Comparison of ENCODE assay signal across 1 cellular context in the genomic region with DNA sequence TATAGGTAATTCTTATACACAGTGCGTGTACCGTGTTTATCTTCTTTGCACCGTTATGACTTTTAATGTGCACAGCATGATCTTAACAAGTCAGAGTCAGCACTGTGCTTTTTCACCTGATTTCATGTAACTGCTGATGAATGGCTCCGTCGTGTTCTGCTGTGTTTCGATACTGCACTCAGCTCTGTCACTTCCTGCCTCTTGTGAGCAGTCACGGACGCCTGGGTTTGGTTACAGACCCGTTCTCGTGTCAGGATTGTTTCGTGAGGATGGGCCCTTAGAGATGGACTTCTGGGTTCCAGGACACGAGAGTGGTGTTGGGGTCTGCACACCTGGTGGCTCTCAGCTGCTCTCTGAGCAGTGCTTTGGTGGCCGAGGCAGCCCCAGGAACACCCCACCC.
TF ChIP-seq lines count a peak whose summit lies in the region.

No MANE protein-coding gene starts in this region.

TF ChIP-seq in HepG2, 621 proteins besides CTCF, POLR2A, EP300 and RAD21:
- no peak for TF ChIP-seq ARNT2 (CRISPR knock-in tag; IDR thresholded peaks at IDR 0.05; ENCODE audit: low read depth)
- TF ChIP-seq CCAR2 (optimal IDR thresholded peaks at IDR 0.05; ENCODE audit: low read depth, low read length): no peak
- TF ChIP-seq MIER3 (CRISPR knock-in tag; IDR thresholded peaks at IDR 0.05; ENCODE audit: borderline replicate concordance): no peak
- TF ChIP-seq ESRRA (CRISPR knock-in tag; IDR thresholded peaks at IDR 0.05; ENCODE audit: low read depth): no peak
- TF ChIP-seq MAFK (conservative IDR thresholded peaks at IDR 0.05 in 1 of 2, IDR thresholded peaks at IDR 0.05 in 1 of 2; ENCODE audit: low read length in 2 of 2): no peak
- no peak for TF ChIP-seq YY1 (IDR thresholded peaks at IDR 0.05; ENCODE audit: insufficient read depth, insufficient replicate concordance, low read depth, low read length)
- no peak for TF ChIP-seq ZNF431 (CRISPR knock-in tag; IDR thresholded peaks at IDR 0.05; ENCODE audit: borderline replicate concordance, low read depth)
- no peak for TF ChIP-seq RFX5 (IDR thresholded peaks at IDR 0.05; ENCODE audit: low read depth, low read length)
- TF ChIP-seq KDM3A (CRISPR knock-in tag; IDR thresholded peaks at IDR 0.05; ENCODE audit: low read depth): no peak
- no peak for TF ChIP-seq ISX (CRISPR knock-in tag; conservative IDR thresholded peaks at IDR 0.05)
- no peak for TF ChIP-seq NCOA1 (CRISPR knock-in tag; IDR thresholded peaks at IDR 0.05)
- TF ChIP-seq ZFP82 (CRISPR knock-in tag; IDR thresholded peaks at IDR 0.05; ENCODE audit: borderline replicate concordance): no peak
- TF ChIP-seq POLR2G (IDR thresholded peaks at IDR 0.05; ENCODE audit: low read depth, low read length): no peak
- no peak for TF ChIP-seq FOXK2 (IDR thresholded peaks at IDR 0.05)
